In genomic region chr15:70165811-70166284, GRCh38 we compare ENCODE assay signal across 12 cellular contexts.
DNase-seq lines count a peak whose midpoint lies in the region; ATAC-seq and TF ChIP-seq lines count a peak whose summit lies in the region.
"Had no signal": no experiment of that assay in that cellular context is flagged by ENCODE, and none has a peak within 500 bp of the region (broad histone marks: within the 10 kb centered on the region; RNA-seq: fewer than 3 reads in every experiment).

No MANE protein-coding gene starts in this region.

- no peaks in the 10 kb centered on the region for H3K79me2 ChIP-seq in GM23248 (ENCODE audit: insufficient read depth)

- H3K4me1 ChIP-seq in GM23248 (ENCODE audit: insufficient read depth) (no peaks in the 10 kb centered on the region), body of pancreas (peaks cover 39% of the 10 kb centered on the region), iPS-20b (ENCODE audit: insufficient read depth, low read length) (no peaks in the 10 kb centered on the region), prostate gland (replicated peaks) (no peaks in the 10 kb centered on the region)

- H2AFZ ChIP-seq in GM23248 = no peak overlapping the region

- in situ Hi-C loops in GM23248 (cut with MboI) = no loop called here

- no peaks in the 10 kb centered on the region for H4K20me1 ChIP-seq in GM23248 (ENCODE audit: insufficient read depth)

- intact Hi-C loops in body of pancreas (cut with DNase I) = no loop called here
- intact Hi-C loops in prostate gland (cut with DNase I) = no loop called here

- peak; percentile 58 for ATAC-seq in body of pancreas
- ATAC-seq: left colon had no signal

- TF ChIP-seq CTCF in body of pancreas (IDR thresholded peaks at IDR 0.05) = no peak
- no peak for TF ChIP-seq CTCF in prostate gland (IDR thresholded peaks at IDR 0.05)

- no peaks in the 10 kb centered on the region for H3K9me2 ChIP-seq in GM23248 (ENCODE audit: insufficient read depth)

- no peaks in the 10 kb centered on the region; the same call in 1 of the 2 replicates for H3K27me3 ChIP-seq in GM23248 (replicated peaks; ENCODE audit: insufficient read depth)
- no peaks in the 10 kb centered on the region for H3K27me3 ChIP-seq in body of pancreas
- no peaks in the 10 kb centered on the region for H3K27me3 ChIP-seq in iPS-20b (ENCODE audit: insufficient read depth, low read length)
- H3K27me3 ChIP-seq in prostate gland (replicated peaks; ENCODE audit: insufficient read depth) = no peaks in the 10 kb centered on the region

- no peaks in the 10 kb centered on the region for H3F3A ChIP-seq in GM23248 (ENCODE audit: insufficient read depth)

- no peaks in the 10 kb centered on the region for H3K36me3 ChIP-seq in GM23248 (ENCODE audit: low read depth)
- no peaks in the 10 kb centered on the region for H3K36me3 ChIP-seq in body of pancreas (replicated peaks in 1 of 2; ENCODE audit: insufficient read depth in 1 of 2, low read depth in 2 of 2)
- no peaks in the 10 kb centered on the region for H3K36me3 ChIP-seq in iPS-20b (ENCODE audit: insufficient read depth, low read depth, low read length)
- H3K36me3 ChIP-seq in prostate gland = no peaks in the 10 kb centered on the region
- H3K36me3 ChIP-seq: cardiac muscle cell had no signal

- no peak overlapping the region for H3K4me2 ChIP-seq in GM23248 (ENCODE audit: unreplicated experiment)

- H3K9me3 ChIP-seq in GM23248 (ENCODE audit: low read depth) (no peaks in the 10 kb centered on the region), body of pancreas (no peaks in the 10 kb centered on the region), iPS-20b (ENCODE audit: insufficient read depth, low read depth, low read length) (no peaks in the 10 kb centered on the region), prostate gland (no peaks in the 10 kb centered on the region)

- H3K9ac ChIP-seq in GM23248 (no peak overlapping the region), iPS-20b (ENCODE audit: low read depth, low read length) (peak overlapping the region; percentile 29; the same call in 1 of the 2 replicates)

- peak; percentile 30 for DNase-seq in GM23248
- DNase-seq in body of pancreas = peak; percentile 53 to 79 (median 76)
- DNase-seq in prostate gland (ENCODE audit: low spot score) = peak; percentile 25
- DNase-seq in OCI-M1 (lab: John Stamatoyannopoulos, UW) = no peak
- DNase-seq in activated CD4-positive, CD25-positive, alpha-beta regulatory T cell treated with anti-CD3 and anti-CD28 coated beads, Interleukin-2, amount 50 U/mL, for 72 hours = no peak
- DNase-seq in stimulated activated CD4-positive, alpha-beta T cell treated with anti-CD3 and anti-CD28 coated beads, Interleukin-2, amount 100 ng/mL, for 24 hours = no peak
- no peak for DNase-seq in SKM-1 treated with dmso at 0.1 percent for 144 hours (lab: John Stamatoyannopoulos, UW; ENCODE audit: unreplicated experiment)
- DNase-seq: MM.1S, SHP77 treated with DMSO at 0.1 percent for 48 hours had no signal

- WGBS in GM23248 (ENCODE audit: low coverage in 1 of 2, low lambda C conversion rate in 2 of 2, missing lambda C conversion rate in 2 of 2), 2 experiments = 44 to 49% methylated on average over 9 of the region's 9 CpGs
- 29 to 31% methylated on average over 9 of the region's 9 CpGs for WGBS in body of pancreas, 2 donors
- WGBS in prostate gland = 23% methylated on average over 9 of the region's 9 CpGs

- H3K27ac ChIP-seq in GM23248 (no peak overlapping the region), body of pancreas (peak overlapping the region; percentile 69 to 78 (median 72)), iPS-20b (ENCODE audit: low read length) (no peak overlapping the region), prostate gland (no peak overlapping the region)
- H3K27ac ChIP-seq: cardiac muscle cell had no signal

- TF ChIP-seq POLR2A in body of pancreas (IDR thresholded peaks at IDR 0.05) = no peak
- no peak for TF ChIP-seq POLR2A in prostate gland (IDR thresholded peaks at IDR 0.05)

- no peak overlapping the region for H3K4me3 ChIP-seq in GM23248
- no peak overlapping the region for H3K4me3 ChIP-seq in body of pancreas
- H3K4me3 ChIP-seq in iPS-20b (ENCODE audit: low read length) = no peak overlapping the region
- no peak overlapping the region for H3K4me3 ChIP-seq in prostate gland
- H3K4me3 ChIP-seq: cardiac muscle cell had no signal

Comparison
In these comparisons a context has a peak if more than half of its experiments do, and no peak if none do; other contexts are left out.
1. DNase-seq: peak in GM23248 (single experiment), body of pancreas (4 of 4) and prostate gland (single experiment); none in OCI-M1 (single experiment), activated CD4-positive, CD25-positive, alpha-beta regulatory T cell treated with anti-CD3 and anti-CD28 coated beads, Interleukin-2, amount 50 U/mL, for 72 hours (single experiment), stimulated activated CD4-positive, alpha-beta T cell treated with anti-CD3 and anti-CD28 coated beads, Interleukin-2, amount 100 ng/mL, for 24 hours (0 of 2) and SKM-1 treated with dmso at 0.1 percent for 144 hours (single experiment).
2. H3K27ac ChIP-seq: peak in body of pancreas (4 of 4); none in GM23248 (single experiment), iPS-20b (single experiment) and prostate gland (0 of 2).